In genomic region chr7:129959480-129960332, GRCh38 we compare ENCODE assay signal across 14 cellular contexts. TPM values are rescaled to one million over a fixed set of nuclear protein-coding genes. Genes with fewer than 3 reads are reported as not detected.
DNase-seq lines count a peak whose midpoint lies in the region; ATAC-seq and TF ChIP-seq lines count a peak whose summit lies in the region.
"Had no signal": no experiment of that assay in that cellular context is flagged by ENCODE, and none has a peak within 500 bp of the region (broad histone marks: within the 10 kb centered on the region; RNA-seq: fewer than 3 reads in every experiment).

No MANE protein-coding gene starts in this region.

- H3K27ac Mint-ChIP-seq in Caco-2 (ENCODE audit: unreplicated experiment), result peak overlapping the region; percentile 79
- H3K27ac Mint-ChIP-seq in activated CD4-positive, alpha-beta memory T cell treated with anti-CD3 and anti-CD28 coated beads, Interleukin-2, amount 10 ng/mL, durations not matched to agents 7 days and 5 days, result no peak overlapping the region

- H3K9me3 Mint-ChIP-seq in Caco-2 (ENCODE audit: unreplicated experiment), result no peaks in the 10 kb centered on the region
- H3K9me3 Mint-ChIP-seq in activated CD4-positive, alpha-beta memory T cell treated with anti-CD3 and anti-CD28 coated beads, Interleukin-2, amount 10 ng/mL, durations not matched to agents 7 days and 5 days, result no peaks in the 10 kb centered on the region

- TF ChIP-seq CTCF in Caco-2 (IDR thresholded peaks at IDR 0.05; ENCODE audit: insufficient read depth in 1 of 2, low read depth in 1 of 2, low read length in 1 of 2, severe bottlenecking in 1 of 2, unreplicated experiment in 1 of 2), result no peak
- no peak for TF ChIP-seq CTCF in mammary epithelial cell (conservative IDR thresholded peaks at IDR 0.05 in 1 of 2, IDR thresholded peaks at IDR 0.05 in 1 of 2; ENCODE audit: extremely low read depth in 1 of 2, insufficient read depth in 1 of 2, low read depth in 1 of 2, low read length in 2 of 2)

- WGBS in mammary epithelial cell (ENCODE audit: low coverage, missing lambda C conversion rate), result 83% methylated on average over 14 of the region's 14 CpGs
- WGBS in mesodermal cell (ENCODE audit: insufficient coverage in 2 of 2), 2 experiments, result 90 to 95% methylated on average over 12 to 13 of the region's 14 CpGs

- peaks cover 35% of the 10 kb centered on the region for H3K4me1 Mint-ChIP-seq in Caco-2 (ENCODE audit: low read depth, unreplicated experiment)
- peaks cover 1% of the 10 kb centered on the region for H3K4me1 Mint-ChIP-seq in activated CD4-positive, alpha-beta memory T cell treated with anti-CD3 and anti-CD28 coated beads, Interleukin-2, amount 10 ng/mL, durations not matched to agents 7 days and 5 days

- H3K4me1 ChIP-seq in Caco-2 (peaks cover 25% of the 10 kb centered on the region), mammary epithelial cell (ENCODE audit: insufficient read depth, low read length) (peaks cover 30% of the 10 kb centered on the region), mesodermal cell (ENCODE audit: control insufficient read depth, insufficient read depth, low read length, poor library complexity, severe bottlenecking) (peaks cover 18% of the 10 kb centered on the region)
- H3K4me1 ChIP-seq: BE2C, uterus had no signal

- dilution Hi-C loops in mammary epithelial cell (cut with HindIII; ENCODE audit: low sequenced_read_pairs), result loop anchor here (5.0 kb wide), 2 partner anchors 48 to 102 kb away; no protein-coding TSS in a partner anchor

- CTCF ChIA-PET in Caco-2 (lab: Charles Lee), result interaction anchor here (0.6 to 1.8 kb wide), 4 partner anchors 11 to 135 kb away, joined by 4 to 10 read pairs (median 8); no protein-coding TSS in a partner anchor
- CTCF ChIA-PET in mammary epithelial cell (lab: Charles Lee; ENCODE audit: low non-redundant PET), result interaction anchor here (1.6 kb wide), 1 partner anchor 50 kb away, joined by 14 read pairs; no protein-coding TSS in a partner anchor
- CTCF ChIA-PET in activated CD4-positive, alpha-beta memory T cell treated with anti-CD3 and anti-CD28 coated beads, Interleukin-2, amount 10 ng/mL, durations not matched to agents 7 days and 5 days (lab: Charles Lee), result interaction anchor here (0.6 to 1.6 kb wide), 3 partner anchors 51 to 1006 kb away, joined by 3 to 4 read pairs (median 3); no protein-coding TSS in a partner anchor

- POLR2A ChIA-PET in Caco-2 (lab: Charles Lee), result interaction anchor here (0.7 to 2.1 kb wide), 2 partner anchors 11 to 111 kb away, joined by 3 to 20 read pairs; partner anchors contain the start of gene KLHDC10
- POLR2A ChIA-PET in activated CD4-positive, alpha-beta memory T cell treated with anti-CD3 and anti-CD28 coated beads, Interleukin-2, amount 10 ng/mL, durations not matched to agents 7 days and 5 days (lab: Charles Lee), result interaction anchor here (1.6 kb wide), 1 partner anchor 11 kb away, joined by 6 read pairs; no protein-coding TSS in a partner anchor

- no peak for ATAC-seq in GM19023 (IDR thresholded peaks at IDR 0.05; ENCODE audit: unreplicated experiment)
- ATAC-seq in stimulated activated naive CD8-positive, alpha-beta T cell treated with anti-CD3 and anti-CD28 coated beads, Interleukin-15, Interleukin-2, amounts not matched to agents 100 U/mL and 50 U/mL, for 24 hours, result no peak

- H3K4me3 ChIP-seq in Caco-2 (ENCODE audit: low read depth, low read length), result no peak overlapping the region
- H3K4me3 ChIP-seq in mammary epithelial cell (replicated peaks in 1 of 3; ENCODE audit: insufficient read depth in 1 of 3, low read depth in 2 of 3, low read length in 3 of 3), result no peak overlapping the region
- no peak overlapping the region for H3K4me3 ChIP-seq in mesodermal cell (ENCODE audit: extremely low read depth, insufficient read depth, low read length, poor library complexity, severe bottlenecking)
- H3K4me3 ChIP-seq: esophagus muscularis mucosa, GM23248, uterus had no signal

- H3K79me2 ChIP-seq in mammary epithelial cell (ENCODE audit: insufficient read depth, low read length), result no peaks in the 10 kb centered on the region

- BruUV-seq in Caco-2 (replicated peaks; lab: Mats Ljungman, UMichigan), result no TSS peak
- no TSS peak for BruUV-seq in mammary epithelial cell (replicated peaks; lab: Mats Ljungman, UMichigan)

- H3K36me3 ChIP-seq in Caco-2 (ENCODE audit: control insufficient read depth, insufficient read depth, low read length) (no peaks in the 10 kb centered on the region), mammary epithelial cell (ENCODE audit: insufficient read depth, low read length) (no peaks in the 10 kb centered on the region), mesodermal cell (ENCODE audit: control insufficient read depth, insufficient read depth, low read length) (no peaks in the 10 kb centered on the region)
- H3K36me3 ChIP-seq: BE2C, esophagus muscularis mucosa, uterus had no signal

- H3K27me3 ChIP-seq in Caco-2 (replicated peaks; ENCODE audit: control insufficient read depth, insufficient read depth, low read length) (no peaks in the 10 kb centered on the region), mammary epithelial cell (ENCODE audit: insufficient read depth, low read length) (no peaks in the 10 kb centered on the region)
- H3K27me3 ChIP-seq: BE2C, esophagus muscularis mucosa, uterus had no signal

- intact Hi-C loops in Caco-2 (cut with micrococcal nuclease; ENCODE audit: unreplicated experiment) (loop anchor here (2.0 kb wide), 1 partner anchor 51 kb away; no protein-coding TSS in a partner anchor), mammary epithelial cell (cut with micrococcal nuclease) (loop anchor here (10.0 kb wide), 1 partner anchor 735 kb away; the partner anchor contains the start of gene AHCYL2)

- in situ Hi-C loops in mammary epithelial cell (cut with MboI; ENCODE audit: low sequenced_read_pairs in 2 of 2), result loop anchor here (5.0 to 10.0 kb wide), 2 partner anchors 45 to 48 kb away; no protein-coding TSS in a partner anchor

- H4K20me1 ChIP-seq in mammary epithelial cell (ENCODE audit: insufficient read depth, low read length), result no peaks in the 10 kb centered on the region

- DNase-seq in Caco-2, result no peak
- peak; percentile 54 for DNase-seq in NCI-H226
- peak; percentile 53 for DNase-seq in mammary epithelial cell
- DNase-seq in activated CD4-positive, alpha-beta memory T cell treated with anti-CD3 and anti-CD28 coated beads, Interleukin-2, amount 10 ng/mL, durations not matched to agents 7 days and 5 days, result no peak
- DNase-seq in HPDE6-E6E7 (ENCODE audit: extremely low spot score), result no peak
- DNase-seq in stimulated activated naive CD8-positive, alpha-beta T cell treated with anti-CD3 and anti-CD28 coated beads, Interleukin-15, Interleukin-2, amounts not matched to agents 100 U/mL and 50 U/mL, for 24 hours, result no peak
- DNase-seq: activated CD8-positive, alpha-beta memory T cell treated with anti-CD3 and anti-CD28 coated beads, Interleukin-2, amount 50 U/mL, for 48 hours; BE2C; GM23248; NCI-H1930; uterus had no signal

- no peaks in the 10 kb centered on the region for H3K27me3 Mint-ChIP-seq in Caco-2 (ENCODE audit: insufficient read depth, unreplicated experiment)
- peaks cover 4% of the 10 kb centered on the region for H3K27me3 Mint-ChIP-seq in activated CD4-positive, alpha-beta memory T cell treated with anti-CD3 and anti-CD28 coated beads, Interleukin-2, amount 10 ng/mL, durations not matched to agents 7 days and 5 days

- H3K9ac ChIP-seq in mammary epithelial cell (ENCODE audit: insufficient read depth, low read length), result peak overlapping the region; percentile 64
- H3K9ac ChIP-seq: GM23248 had no signal

- peak overlapping the region; percentile 28 for H3K4me3 Mint-ChIP-seq in Caco-2 (ENCODE audit: unreplicated experiment)
- H3K4me3 Mint-ChIP-seq in activated CD4-positive, alpha-beta memory T cell treated with anti-CD3 and anti-CD28 coated beads, Interleukin-2, amount 10 ng/mL, durations not matched to agents 7 days and 5 days, result no peak overlapping the region

- H3K9me3 ChIP-seq in Caco-2 (no peaks in the 10 kb centered on the region), mammary epithelial cell (replicated peaks; ENCODE audit: insufficient read depth, low read length) (no peaks in the 10 kb centered on the region), mesodermal cell (ENCODE audit: control insufficient read depth, low read length) (no peaks in the 10 kb centered on the region)
- H3K9me3 ChIP-seq: BE2C, esophagus muscularis mucosa, uterus had no signal

- H3K36me3 Mint-ChIP-seq in Caco-2 (ENCODE audit: insufficient read depth, unreplicated experiment), result no peaks in the 10 kb centered on the region
- H3K36me3 Mint-ChIP-seq in activated CD4-positive, alpha-beta memory T cell treated with anti-CD3 and anti-CD28 coated beads, Interleukin-2, amount 10 ng/mL, durations not matched to agents 7 days and 5 days (ENCODE audit: low read depth), result no peaks in the 10 kb centered on the region

- H3K4me2 ChIP-seq in mammary epithelial cell (ENCODE audit: insufficient read depth, low read depth, low read length), result peak overlapping the region; percentile 21

- peak overlapping the region; percentile 44 for H2AFZ ChIP-seq in mammary epithelial cell (ENCODE audit: low read depth, low read length)

- peak overlapping the region; percentile 92 for H3K27ac ChIP-seq in mammary epithelial cell (ENCODE audit: insufficient read depth, low read depth, low read length)
- peak overlapping the region; percentile 91 for H3K27ac ChIP-seq in mesodermal cell (ENCODE audit: low read depth, low read length, severe bottlenecking)
- H3K27ac ChIP-seq: esophagus muscularis mucosa, GM23248, uterus had no signal

RNA-seq across cellular contexts. Expression of gene UBE2H, which starts 6.9 kb away (rescaled TPM):
- total RNA-seq in Caco-2 (2022), result 35.7 and 43.2 TPM in 2 replicates
- 100 to 1,000 TPM; 122 to 126 TPM for total RNA-seq in mammary epithelial cell
- polyA plus RNA-seq in mammary epithelial cell, result 41.4 TPM
- 63.4 TPM for polyA minus RNA-seq in mammary epithelial cell
- 101 TPM for polyA plus RNA-seq in mesodermal cell (2013, experiment 1 of 2)
- 95.4 TPM for polyA plus RNA-seq in mesodermal cell (2013, experiment 2 of 2)
- total RNA-seq in activated CD4-positive, alpha-beta memory T cell treated with anti-CD3 and anti-CD28 coated beads, Interleukin-2, amount 10 ng/mL, durations not matched to agents 7 days and 5 days, result 10 to 100 TPM; 57.9 to 58.4 TPM

Comparison
In these comparisons a context has a peak if more than half of its experiments do, and no peak if none do; other contexts are left out.
1. DNase-seq: peak in NCI-H226 (single experiment) and mammary epithelial cell (single experiment); none in Caco-2 (0 of 2), activated CD4-positive, alpha-beta memory T cell treated with anti-CD3 and anti-CD28 coated beads, Interleukin-2, amount 10 ng/mL, durations not matched to agents 7 days and 5 days (single experiment), HPDE6-E6E7 (single experiment) and stimulated activated naive CD8-positive, alpha-beta T cell treated with anti-CD3 and anti-CD28 coated beads, Interleukin-15, Interleukin-2, amounts not matched to agents 100 U/mL and 50 U/mL, for 24 hours (single experiment).